In the genomic region with DNA sequence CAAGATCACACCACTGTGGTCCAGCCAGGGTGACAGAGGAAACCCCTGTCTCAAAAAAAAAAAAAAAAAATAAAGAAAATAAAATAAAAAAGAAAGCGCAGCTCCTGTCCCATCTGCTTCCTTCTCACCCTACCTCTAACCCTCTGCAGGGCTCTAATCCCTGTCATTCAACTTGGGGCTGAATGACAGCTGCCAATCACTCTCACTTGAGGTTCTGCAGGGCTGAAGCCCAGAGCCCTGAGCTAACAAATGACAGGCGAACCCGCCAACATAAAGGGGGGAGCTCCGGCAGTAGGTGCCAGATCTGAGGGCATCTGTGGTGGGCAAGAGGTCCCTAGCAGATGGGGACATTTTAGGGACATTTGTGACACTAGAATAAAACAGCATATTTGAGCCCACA, we compare ENCODE assay signal across 10 cellular contexts.
"Had no signal": no experiment of that assay in that cellular context is flagged by ENCODE, and none has a peak within 500 bp of the region (broad histone marks: within the 10 kb centered on the region; RNA-seq: fewer than 3 reads in every experiment).

No MANE protein-coding gene starts in this region.

- FAIRE-seq: H54, HTR-8/SVneo had no signal

- DNase-seq: GM23248, GOT3, H9, HCEC 1CT, IMR-90, Karpas-422, KBM-7 had no signal

- H3K9ac ChIP-seq: GM23248, KMS-11 had no signal

- H2AFZ ChIP-seq: GM23248 had no signal

- H3K9me3 Mint-ChIP-seq: H9 had no signal

- H3K4me3 Mint-ChIP-seq: H9 had no signal

- H3K4me2 ChIP-seq: KMS-11 had no signal

- H3K4me3 ChIP-seq: GM23248 had no signal

- H3K27ac ChIP-seq: GM23248, KMS-11 had no signal
